14 cellular contexts compared by ENCODE assay signal in the genomic region with DNA sequence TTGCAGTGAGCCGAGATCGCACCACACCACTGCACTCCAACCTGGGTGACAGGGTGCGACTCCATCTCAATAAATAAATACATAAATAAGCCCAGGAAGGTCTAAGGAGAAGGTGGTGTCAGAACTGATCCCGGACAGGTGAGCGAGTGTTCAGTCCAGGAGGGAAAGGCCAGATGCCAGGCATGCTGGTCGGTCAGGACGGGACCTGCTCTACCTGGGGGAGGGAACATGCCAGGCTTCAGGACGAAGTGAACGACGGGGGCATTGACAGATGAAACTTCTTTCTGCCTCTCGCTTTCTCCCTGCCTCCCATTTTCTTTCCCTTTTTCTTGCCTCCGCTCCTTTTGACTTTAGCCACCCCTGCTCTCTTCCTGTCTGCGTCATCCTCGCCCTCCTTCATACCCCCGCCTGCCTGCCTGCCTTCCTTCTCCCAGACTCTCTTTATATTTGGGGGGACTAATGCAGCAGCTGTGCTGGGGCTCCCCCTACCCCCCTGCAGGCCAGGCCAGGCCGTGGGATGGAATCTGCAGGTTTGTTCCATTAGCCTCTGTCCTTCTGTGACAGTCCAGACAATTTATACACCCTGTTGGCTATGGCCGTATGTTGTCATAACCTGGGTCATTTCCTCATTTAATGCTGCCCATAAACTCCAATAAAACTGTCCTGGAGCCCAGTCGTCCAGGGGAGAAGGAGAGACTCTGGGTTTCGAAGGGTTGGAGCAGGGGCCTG.
DNase-seq lines count a peak whose midpoint lies in the region; ATAC-seq and TF ChIP-seq lines count a peak whose summit lies in the region.
"Had no signal": no experiment of that assay in that cellular context is flagged by ENCODE, and none has a peak within 500 bp of the region (broad histone marks: within the 10 kb centered on the region; RNA-seq: fewer than 3 reads in every experiment).

No MANE protein-coding gene starts in this region.

- peak overlapping the region; percentile 32 for H3K18ac ChIP-seq in neuronal stem cell (ENCODE audit: low read length)

- peak overlapping the region; percentile 38 for H3K23ac ChIP-seq in neuronal stem cell (ENCODE audit: low read depth, low read length, poor library complexity)

- H2BK15ac ChIP-seq in neuronal stem cell (ENCODE audit: low read length): no peak overlapping the region

- H2BK5ac ChIP-seq in neuronal stem cell (ENCODE audit: low read length): no peak overlapping the region

- intact Hi-C loops in mammary epithelial cell (cut with micrococcal nuclease): no loop called here

- H2AK5ac ChIP-seq in neuronal stem cell (ENCODE audit: low read depth, low read length): peak overlapping the region; percentile 19

- H3K4me2 ChIP-seq in mammary epithelial cell (ENCODE audit: insufficient read depth, low read depth, low read length) (no peak overlapping the region), neuronal stem cell (ENCODE audit: insufficient read depth, low read length, poor library complexity, severe bottlenecking) (no peak overlapping the region)
- H3K4me2 ChIP-seq: BLaER1 treated with 17β-estradiol and CSF1 and Interleukin-3, amounts not matched to agents 10 nM and 100 nM had no signal

- H3K9me3 ChIP-seq in mammary epithelial cell (replicated peaks; ENCODE audit: insufficient read depth, low read length) (no peaks in the 10 kb centered on the region), neuronal stem cell (replicated peaks in 1 of 2; ENCODE audit: control insufficient read depth in 2 of 2, insufficient read depth in 1 of 2, low read depth in 1 of 2, low read length in 2 of 2) (no peaks in the 10 kb centered on the region)
- H3K9me3 ChIP-seq: BLaER1 treated with 17β-estradiol and CSF1 and Interleukin-3, amounts not matched to agents 10 nM and 100 nM had no signal

- H3K79me1 ChIP-seq in neuronal stem cell (ENCODE audit: low read depth, low read length): no peaks in the 10 kb centered on the region

- H3K79me2 ChIP-seq in mammary epithelial cell (ENCODE audit: insufficient read depth, low read length): no peaks in the 10 kb centered on the region

- dilution Hi-C loops in mammary epithelial cell (cut with HindIII; ENCODE audit: low sequenced_read_pairs): no loop called here

- H2BK120ac ChIP-seq in neuronal stem cell (ENCODE audit: low read depth, low read length): no peak overlapping the region

- H4K8ac ChIP-seq in neuronal stem cell (ENCODE audit: low read depth, low read length): no peak overlapping the region

- H2AFZ ChIP-seq in mammary epithelial cell (ENCODE audit: low read depth, low read length) (no peak overlapping the region), neuronal stem cell (ENCODE audit: low read length) (no peak overlapping the region)

- in situ Hi-C loops in T47D (cut with HindIII; ENCODE audit: low pct_unique_long_range_greater_than_20kb, low sequenced_read_pairs): no loop called here
- in situ Hi-C loops in mammary epithelial cell (cut with MboI; ENCODE audit: low sequenced_read_pairs in 2 of 2): loop anchor here in 1 of 2 donors (25.0 kb wide), 1 partner anchor 302 kb away; the partner anchor contains the start of gene GRIK4

- H3K36me3 ChIP-seq in mammary epithelial cell (ENCODE audit: insufficient read depth, low read length): no peaks in the 10 kb centered on the region
- no peaks in the 10 kb centered on the region for H3K36me3 ChIP-seq in neuronal stem cell (replicated peaks in 1 of 2; ENCODE audit: control insufficient read depth in 2 of 2, insufficient read depth in 2 of 2, low read length in 2 of 2)
- H3K36me3 ChIP-seq: BLaER1 treated with 17β-estradiol and CSF1 and Interleukin-3, amounts not matched to agents 10 nM and 100 nM had no signal

- H4K20me1 ChIP-seq in mammary epithelial cell (ENCODE audit: insufficient read depth, low read length): no peaks in the 10 kb centered on the region
- H4K20me1 ChIP-seq: BLaER1 treated with 17β-estradiol and CSF1 and Interleukin-3, amounts not matched to agents 10 nM and 100 nM had no signal

- CTCF ChIA-PET in mammary epithelial cell (lab: Charles Lee; ENCODE audit: low non-redundant PET): no interaction called here

- no peaks in the 10 kb centered on the region for H3K4me1 ChIP-seq in mammary epithelial cell (ENCODE audit: insufficient read depth, low read length)
- peaks cover 0 to 4% of the 10 kb centered on the region in 2 donors for H3K4me1 ChIP-seq in neuronal stem cell (ENCODE audit: control insufficient read depth in 2 of 2, insufficient read depth in 1 of 2, low read depth in 1 of 2, low read length in 2 of 2)

- no peak overlapping the region for H4K91ac ChIP-seq in neuronal stem cell (ENCODE audit: low read depth, low read length, poor library complexity)

- H3K27ac ChIP-seq in mammary epithelial cell (ENCODE audit: insufficient read depth, low read depth, low read length) (no peak overlapping the region), neuronal stem cell (replicated peaks; ENCODE audit: low read length) (no peak overlapping the region)
- H3K27ac ChIP-seq: BLaER1 treated with 17β-estradiol and CSF1 and Interleukin-3, amounts not matched to agents 10 nM and 100 nM had no signal

- no peak overlapping the region for H3K14ac ChIP-seq in neuronal stem cell (ENCODE audit: low read length)

- H3K4me3 ChIP-seq in mammary epithelial cell (replicated peaks in 1 of 3; ENCODE audit: insufficient read depth in 1 of 3, low read depth in 2 of 3, low read length in 3 of 3) (no peak overlapping the region), neuronal stem cell (ENCODE audit: low read length in 2 of 2) (no peak overlapping the region)
- H3K4me3 ChIP-seq: BLaER1 treated with 17β-estradiol and CSF1 and Interleukin-3, amounts not matched to agents 10 nM and 100 nM; GM12878 had no signal

- DNase-seq in T47D (ENCODE audit: low read depth in 1 of 2, low spot score in 1 of 2): peak; percentile 41 to 57
- DNase-seq in mammary epithelial cell: no peak
- DNase-seq in left kidney (ENCODE audit: low read depth, low spot score): peak; percentile 80
- DNase-seq in neuronal stem cell (ENCODE audit: low spot score): no peak
- DNase-seq in superior temporal gyrus (ENCODE audit: extremely low spot score): no peak
- no peak for DNase-seq in NCI-H2196 (lab: John Stamatoyannopoulos, UW; ENCODE audit: unreplicated experiment)
- DNase-seq: ACHN; CD4-positive, alpha-beta memory T cell; DMS79; HCEC 1CT; HFFc6 had no signal

- 66% methylated on average over 9 of the region's 19 CpGs for WGBS in mammary epithelial cell (ENCODE audit: low coverage, missing lambda C conversion rate)
- no CpG with 5 or more reads among the region's 19 CpGs for WGBS in neuronal stem cell (ENCODE audit: extremely low coverage in 2 of 2, insufficient read length in 2 of 2, insufficient replicate concordance in 1 of 2), 2 donors

- no peak for TF ChIP-seq CTCF in mammary epithelial cell (conservative IDR thresholded peaks at IDR 0.05 in 1 of 2, IDR thresholded peaks at IDR 0.05 in 1 of 2; ENCODE audit: extremely low read depth in 1 of 2, insufficient read depth in 1 of 2, low read depth in 1 of 2, low read length in 2 of 2)

- no peak overlapping the region for H3K4ac ChIP-seq in neuronal stem cell (ENCODE audit: low read length)

- no TSS peak for BruUV-seq in mammary epithelial cell (replicated peaks; lab: Mats Ljungman, UMichigan)

- no peaks in the 10 kb centered on the region for H3K27me3 ChIP-seq in mammary epithelial cell (ENCODE audit: insufficient read depth, low read length)
- H3K27me3 ChIP-seq in neuronal stem cell (ENCODE audit: control insufficient read depth in 3 of 3, insufficient read depth in 3 of 3, low read depth in 1 of 3, low read length in 3 of 3): no peaks in the 10 kb centered on the region
- H3K27me3 ChIP-seq: BLaER1 treated with 17β-estradiol and CSF1 and Interleukin-3, amounts not matched to agents 10 nM and 100 nM had no signal

- no peak for ATAC-seq in HG03521 (IDR thresholded peaks at IDR 0.05; ENCODE audit: unreplicated experiment)
- ATAC-seq: GM12878 had no signal

- H3K9ac ChIP-seq in mammary epithelial cell (ENCODE audit: insufficient read depth, low read length) (no peak overlapping the region), neuronal stem cell (ENCODE audit: low read depth, low read length, poor library complexity) (no peak overlapping the region)
- H3K9ac ChIP-seq: BLaER1 treated with 17β-estradiol and CSF1 and Interleukin-3, amounts not matched to agents 10 nM and 100 nM had no signal

- H2BK12ac ChIP-seq in neuronal stem cell (ENCODE audit: low read length): no peak overlapping the region

Comparison
In these comparisons a context has a peak if more than half of its experiments do, and no peak if none do; other contexts are left out.
1. DNase-seq: peak in T47D (2 of 2) and left kidney (single experiment); none in mammary epithelial cell (single experiment), neuronal stem cell (single experiment), superior temporal gyrus (single experiment) and NCI-H2196 (single experiment).